In the genomic region with DNA sequence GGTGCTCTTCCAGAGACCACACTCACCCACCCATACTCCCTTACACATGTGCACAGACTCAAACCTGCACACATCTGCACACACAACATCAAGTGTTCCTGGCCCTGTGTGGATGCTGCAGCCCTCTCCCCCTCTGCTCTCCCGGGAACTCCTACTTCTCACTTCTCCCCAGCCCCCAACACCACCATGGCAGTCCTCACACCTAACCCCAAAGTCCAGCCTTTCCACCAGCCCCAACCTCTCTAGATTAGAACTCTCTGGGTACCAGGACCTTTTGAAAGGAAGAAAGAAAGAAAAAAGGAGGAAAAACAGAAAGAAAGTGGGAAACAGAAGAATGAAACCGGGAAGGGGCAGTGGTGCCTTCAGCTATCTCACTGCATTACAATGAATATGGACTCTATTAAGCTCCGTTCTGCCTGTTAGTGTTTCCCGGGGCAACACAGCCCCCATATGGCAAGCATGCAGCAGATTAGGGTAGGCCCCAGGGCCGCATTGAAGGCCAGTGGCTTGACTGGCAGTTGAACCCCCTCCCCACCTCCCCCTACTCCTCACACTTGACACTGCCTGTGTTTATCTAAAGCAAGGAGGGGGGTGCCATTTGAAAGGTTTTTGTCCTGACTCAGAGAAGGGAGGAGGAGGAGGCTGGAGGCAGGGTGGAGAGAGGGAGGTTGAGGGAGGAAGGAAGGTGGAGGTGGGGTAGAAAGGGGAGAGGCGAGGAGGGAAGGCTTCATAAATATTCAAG, we compare ENCODE assay signal across 1 cellular context.
TF ChIP-seq lines count a peak whose summit lies in the region.

No MANE protein-coding gene starts in this region.

TF ChIP-seq in HepG2, 621 proteins besides CTCF, POLR2A, EP300 and RAD21 (continued from another document):
- TF ChIP-seq KDM3A (CRISPR knock-in tag; IDR thresholded peaks at IDR 0.05; ENCODE audit: low read depth) (no peak), ZBTB7B (CRISPR knock-in tag; IDR thresholded peaks at IDR 0.05) (no peak), ZNF121 (CRISPR knock-in tag; IDR thresholded peaks at IDR 0.05) (no peak), SRSF1 (optimal IDR thresholded peaks at IDR 0.05; ENCODE audit: low read depth, low read length) (no peak), NFE2L2 (IDR thresholded peaks at IDR 0.05; ENCODE audit: low read length) (no peak), ZBTB7A (CRISPR knock-in tag; IDR thresholded peaks at IDR 0.05) (no peak), ZMYM4 (CRISPR knock-in tag; IDR thresholded peaks at IDR 0.05) (no peak), TAF1 (CRISPR knock-in tag; IDR thresholded peaks at IDR 0.05) (no peak), SOX6 (IDR thresholded peaks at IDR 0.05) (no peak), SOX6 (CRISPR knock-in tag; IDR thresholded peaks at IDR 0.05) (no peak), ZNF20 (CRISPR knock-in tag; IDR thresholded peaks at IDR 0.05) (no peak), ZNF776 (CRISPR knock-in tag; IDR thresholded peaks at IDR 0.05) (no peak), ZNF605 (CRISPR knock-in tag; IDR thresholded peaks at IDR 0.05) (no peak)
- TF ChIP-seq, protein P1, sequence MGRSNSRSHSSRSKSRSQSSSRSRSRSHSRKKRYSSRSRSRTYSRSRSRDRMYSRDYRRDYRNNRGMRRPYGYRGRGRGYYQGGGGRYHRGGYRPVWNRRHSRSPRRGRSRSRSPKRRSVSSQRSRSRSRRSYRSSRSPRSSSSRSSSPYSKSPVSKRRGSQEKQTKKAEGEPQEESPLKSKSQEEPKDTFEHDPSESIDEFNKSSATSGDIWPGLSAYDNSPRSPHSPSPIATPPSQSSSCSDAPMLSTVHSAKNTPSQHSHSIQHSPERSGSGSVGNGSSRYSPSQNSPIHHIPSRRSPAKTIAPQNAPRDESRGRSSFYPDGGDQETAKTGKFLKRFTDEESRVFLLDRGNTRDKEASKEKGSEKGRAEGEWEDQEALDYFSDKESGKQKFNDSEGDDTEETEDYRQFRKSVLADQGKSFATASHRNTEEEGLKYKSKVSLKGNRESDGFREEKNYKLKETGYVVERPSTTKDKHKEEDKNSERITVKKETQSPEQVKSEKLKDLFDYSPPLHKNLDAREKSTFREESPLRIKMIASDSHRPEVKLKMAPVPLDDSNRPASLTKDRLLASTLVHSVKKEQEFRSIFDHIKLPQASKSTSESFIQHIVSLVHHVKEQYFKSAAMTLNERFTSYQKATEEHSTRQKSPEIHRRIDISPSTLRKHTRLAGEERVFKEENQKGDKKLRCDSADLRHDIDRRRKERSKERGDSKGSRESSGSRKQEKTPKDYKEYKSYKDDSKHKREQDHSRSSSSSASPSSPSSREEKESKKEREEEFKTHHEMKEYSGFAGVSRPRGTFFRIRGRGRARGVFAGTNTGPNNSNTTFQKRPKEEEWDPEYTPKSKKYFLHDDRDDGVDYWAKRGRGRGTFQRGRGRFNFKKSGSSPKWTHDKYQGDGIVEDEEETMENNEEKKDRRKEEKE (IDR thresholded peaks at IDR 0.05), result no peak
- TF ChIP-seq, protein P2, sequence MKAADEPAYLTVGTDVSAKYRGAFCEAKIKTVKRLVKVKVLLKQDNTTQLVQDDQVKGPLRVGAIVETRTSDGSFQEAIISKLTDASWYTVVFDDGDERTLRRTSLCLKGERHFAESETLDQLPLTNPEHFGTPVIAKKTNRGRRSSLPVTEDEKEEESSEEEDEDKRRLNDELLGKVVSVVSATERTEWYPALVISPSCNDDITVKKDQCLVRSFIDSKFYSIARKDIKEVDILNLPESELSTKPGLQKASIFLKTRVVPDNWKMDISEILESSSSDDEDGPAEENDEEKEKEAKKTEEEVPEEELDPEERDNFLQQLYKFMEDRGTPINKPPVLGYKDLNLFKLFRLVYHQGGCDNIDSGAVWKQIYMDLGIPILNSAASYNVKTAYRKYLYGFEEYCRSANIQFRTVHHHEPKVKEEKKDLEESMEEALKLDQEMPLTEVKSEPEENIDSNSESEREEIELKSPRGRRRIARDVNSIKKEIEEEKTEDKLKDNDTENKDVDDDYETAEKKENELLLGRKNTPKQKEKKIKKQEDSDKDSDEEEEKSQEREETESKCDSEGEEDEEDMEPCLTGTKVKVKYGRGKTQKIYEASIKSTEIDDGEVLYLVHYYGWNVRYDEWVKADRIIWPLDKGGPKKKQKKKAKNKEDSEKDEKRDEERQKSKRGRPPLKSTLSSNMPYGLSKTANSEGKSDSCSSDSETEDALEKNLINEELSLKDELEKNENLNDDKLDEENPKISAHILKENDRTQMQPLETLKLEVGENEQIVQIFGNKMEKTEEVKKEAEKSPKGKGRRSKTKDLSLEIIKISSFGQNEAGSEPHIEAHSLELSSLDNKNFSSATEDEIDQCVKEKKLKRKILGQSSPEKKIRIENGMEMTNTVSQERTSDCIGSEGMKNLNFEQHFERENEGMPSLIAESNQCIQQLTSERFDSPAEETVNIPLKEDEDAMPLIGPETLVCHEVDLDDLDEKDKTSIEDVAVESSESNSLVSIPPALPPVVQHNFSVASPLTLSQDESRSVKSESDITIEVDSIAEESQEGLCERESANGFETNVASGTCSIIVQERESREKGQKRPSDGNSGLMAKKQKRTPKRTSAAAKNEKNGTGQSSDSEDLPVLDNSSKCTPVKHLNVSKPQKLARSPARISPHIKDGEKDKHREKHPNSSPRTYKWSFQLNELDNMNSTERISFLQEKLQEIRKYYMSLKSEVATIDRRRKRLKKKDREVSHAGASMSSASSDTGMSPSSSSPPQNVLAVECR (CRISPR knock-in tag; IDR thresholded peaks at IDR 0.05; ENCODE audit: borderline replicate concordance), result no peak
